2 cellular contexts compared by ENCODE assay signal in genomic region chr11:114281388-114281956, GRCh38.
TF ChIP-seq lines count a peak whose summit lies in the region.

No MANE protein-coding gene starts in this region.

TF ChIP-seq in liver, 16 proteins besides CTCF, POLR2A, EP300 and RAD21 (continued from another document):
- TF ChIP-seq YY1 (IDR thresholded peaks at IDR 0.05): no peak
- no peak for TF ChIP-seq REST (IDR thresholded peaks at IDR 0.05)
- TF ChIP-seq GABPA (IDR thresholded peaks at IDR 0.05 in 1 of 2, conservative IDR thresholded peaks at IDR 0.05 in 1 of 2): no peak
- no peak for TF ChIP-seq EGR1 (IDR thresholded peaks at IDR 0.05; ENCODE audit: low read depth in 2 of 2)
- TF ChIP-seq TAF1 (conservative IDR thresholded peaks at IDR 0.05): no peak
- TF ChIP-seq ZBTB33 (IDR thresholded peaks at IDR 0.05): no peak

TF ChIP-seq in HepG2, 621 proteins besides CTCF, POLR2A, EP300 and RAD21:
- no peak for TF ChIP-seq ZNF609 (CRISPR knock-in tag; IDR thresholded peaks at IDR 0.05; ENCODE audit: borderline replicate concordance)
- TF ChIP-seq SRSF4 (IDR thresholded peaks at IDR 0.05; ENCODE audit: low read depth, low read length, poor library complexity, severe bottlenecking): no peak
- no peak for TF ChIP-seq MIER2 (CRISPR knock-in tag; IDR thresholded peaks at IDR 0.05)
- TF ChIP-seq ZNF678 (CRISPR knock-in tag; IDR thresholded peaks at IDR 0.05): no peak
- no peak for TF ChIP-seq HMG20A (CRISPR knock-in tag; IDR thresholded peaks at IDR 0.05; ENCODE audit: borderline replicate concordance)
- no peak for TF ChIP-seq ZFP41 (CRISPR knock-in tag; IDR thresholded peaks at IDR 0.05; ENCODE audit: borderline replicate concordance)
- TF ChIP-seq ZNF670 (CRISPR knock-in tag; IDR thresholded peaks at IDR 0.05; ENCODE audit: borderline replicate concordance): no peak
- no peak for TF ChIP-seq ZNF232 (CRISPR knock-in tag; IDR thresholded peaks at IDR 0.05; ENCODE audit: borderline replicate concordance)
- no peak for TF ChIP-seq ZNF337 (CRISPR knock-in tag; IDR thresholded peaks at IDR 0.05; ENCODE audit: borderline replicate concordance, low read depth)
- TF ChIP-seq IRF9 (CRISPR knock-in tag; IDR thresholded peaks at IDR 0.05; ENCODE audit: borderline replicate concordance): no peak
- no peak for TF ChIP-seq ZNF441 (CRISPR knock-in tag; IDR thresholded peaks at IDR 0.05; ENCODE audit: borderline replicate concordance)
- TF ChIP-seq PAXIP1 (CRISPR knock-in tag; conservative IDR thresholded peaks at IDR 0.05): no peak
